ENCODE assay signal across 8 cellular contexts in genomic region chr11:450809-451451, GRCh38. TPM values are rescaled to one million over a fixed set of nuclear protein-coding genes. Genes with fewer than 3 reads are reported as not detected.
A peak's percentile ranks its signal among the peaks of the same experiment; 100 is the strongest.
DNase-seq lines count a peak whose midpoint lies in the region; ATAC-seq and TF ChIP-seq lines count a peak whose summit lies in the region.

No MANE protein-coding gene starts in this region.

- H3K4me3 Mint-ChIP-seq in activated CD4-positive, alpha-beta memory T cell treated with anti-CD3 and anti-CD28 coated beads for 36 hours: peak overlapping the region; percentile 87

- H3K27ac Mint-ChIP-seq in activated CD4-positive, alpha-beta memory T cell treated with anti-CD3 and anti-CD28 coated beads for 36 hours: peak overlapping the region; percentile 81

- H3K27me3 ChIP-seq in dorsolateral prefrontal cortex: no peaks in the 10 kb centered on the region
- no peaks in the 10 kb centered on the region for H3K27me3 ChIP-seq in lower lobe of right lung (ENCODE audit: low read depth)

- CTCF ChIA-PET in HEK293 (lab: Yijun Ruan, JAX): interaction anchor here (0.6 to 1.5 kb wide), 8 partner anchors 44 to 272 kb away, joined by 3 to 7 read pairs (median 4); partner anchors contain the start of gene RNH1
- CTCF ChIA-PET in activated CD4-positive, alpha-beta memory T cell treated with anti-CD3 and anti-CD28 coated beads for 36 hours (lab: Charles Lee): interaction anchor here (0.6 to 5.0 kb wide), 10 partner anchors 34 to 483 kb away, joined by 3 to 49 read pairs (median 3); no protein-coding TSS in a partner anchor

- peaks cover 0 to 43% of the 10 kb centered on the region in 2 experiments; a peak in 1 of 3 replicates for H3K36me3 ChIP-seq in HEK293 (ENCODE audit: control insufficient read depth in 2 of 2, insufficient read depth in 1 of 2, low read length in 2 of 2)
- H3K36me3 ChIP-seq in lower lobe of right lung: peaks cover 24% of the 10 kb centered on the region

- peak; percentile 38 to 58 for ATAC-seq in lower lobe of right lung
- no peak for ATAC-seq in HG03095 (IDR thresholded peaks at IDR 0.05; ENCODE audit: unreplicated experiment)

- no peaks in the 10 kb centered on the region for H3K27me3 Mint-ChIP-seq in activated CD4-positive, alpha-beta memory T cell treated with anti-CD3 and anti-CD28 coated beads for 36 hours

- H3K4me3 ChIP-seq in HEK293 (ENCODE audit: low read depth, low read length) (peak overlapping the region; percentile 89), dorsolateral prefrontal cortex (peak overlapping the region; percentile 68 to 100 (median 96)), lower lobe of right lung (peak overlapping the region; percentile 99)

- H3K36me3 Mint-ChIP-seq in activated CD4-positive, alpha-beta memory T cell treated with anti-CD3 and anti-CD28 coated beads for 36 hours: peaks cover 1% of the 10 kb centered on the region

- H3K27ac ChIP-seq in HEK293 (ENCODE audit: extremely low read depth, low read depth, low read length) (peak overlapping the region; percentile 65; the same call in 1 of the 2 replicates), dorsolateral prefrontal cortex (peak overlapping the region in 56 of 59 donors; percentile 75 to 99 (median 95)), lower lobe of right lung (peak overlapping the region; percentile 90)

- peaks cover 26% of the 10 kb centered on the region for H3K4me1 Mint-ChIP-seq in activated CD4-positive, alpha-beta memory T cell treated with anti-CD3 and anti-CD28 coated beads for 36 hours (ENCODE audit: low read depth)

- H3K4me1 ChIP-seq in HEK293 (ENCODE audit: control insufficient read depth, insufficient read depth, low read length) (no peaks in the 10 kb centered on the region), lower lobe of right lung (peaks cover 30% of the 10 kb centered on the region)

- POLR2A ChIA-PET in HEK293 (lab: Yijun Ruan, JAX): interaction anchor here (0.6 to 2.1 kb wide), 3 partner anchors 10 to 234 kb away, joined by 3 to 13 read pairs (median 4); no protein-coding TSS in a partner anchor
- POLR2A ChIA-PET in activated CD4-positive, alpha-beta memory T cell treated with anti-CD3 and anti-CD28 coated beads for 36 hours (lab: Charles Lee): interaction anchor here (0.6 to 3.4 kb wide), 2 partner anchors 44 to 145 kb away, joined by 3 to 15 read pairs; no protein-coding TSS in a partner anchor

- intact Hi-C loops in activated CD4-positive, alpha-beta memory T cell treated with anti-CD3 and anti-CD28 coated beads for 36 hours (cut with micrococcal nuclease): loop anchor here (2.0 kb wide), 1 partner anchor 244 kb away; the partner anchor contains the start of genes BET1L and RIC8A
- intact Hi-C loops in dorsolateral prefrontal cortex (cut with DNase I): loop anchor here (1.0 to 2.0 kb wide), 3 partner anchors 18 to 56 kb away; partner anchors contain the start of gene RNH1 (in 1 of the 2)
- intact Hi-C loops in lower lobe of right lung (cut with DNase I): no loop called here

- H3K9me3 ChIP-seq in HEK293 (ENCODE audit: control insufficient read depth, insufficient read depth, low read depth, low read length) (no peaks in the 10 kb centered on the region), lower lobe of right lung (no peaks in the 10 kb centered on the region)

- TF ChIP-seq CTCF in HEK293 (tag by site-specific recombination; IDR thresholded peaks at IDR 0.05) (peak; percentile 82), dorsolateral prefrontal cortex (IDR thresholded peaks at IDR 0.05 in 54 of 56, conservative IDR thresholded peaks at IDR 0.05 in 2 of 56; ENCODE audit: low read depth in 1 of 56, partially characterized antibody in 56 of 56) (peak in 15 of 56 donors; percentile 4 to 44 (median 23)), lower lobe of right lung (IDR thresholded peaks at IDR 0.05) (peak; percentile 29)

- DNase-seq in D341Med (ENCODE audit: low spot score) (peak; percentile 78), NCI-H345 (lab: John Stamatoyannopoulos, UW) (peak; percentile 50), dorsolateral prefrontal cortex (peak; percentile 40 to 89 (median 80)), lower lobe of right lung (peak; percentile 82)
- peak; percentile 80 for DNase-seq in activated CD4-positive, alpha-beta memory T cell treated with anti-CD3 and anti-CD28 coated beads for 36 hours
- DNase-seq in stimulated activated CD4-positive, alpha-beta T cell treated with anti-CD3 and anti-CD28 coated beads, TNF-alpha, amount 100 ng/mL, for 4 hours (ENCODE audit: low read depth in 3 of 3): peak; percentile 44 to 71 (median 66)

- H3K9me3 Mint-ChIP-seq in activated CD4-positive, alpha-beta memory T cell treated with anti-CD3 and anti-CD28 coated beads for 36 hours: no peaks in the 10 kb centered on the region

TF ChIP-seq in HEK293, 187 proteins besides CTCF, POLR2A, EP300 and RAD21 (continues in another document):
- peak; percentile 35 for TF ChIP-seq ZNF654 (tag by site-specific recombination; IDR thresholded peaks at IDR 0.05; ENCODE audit: low read depth)
- TF ChIP-seq ZBTB21 (tag by site-specific recombination; IDR thresholded peaks at IDR 0.05): no peak
- TF ChIP-seq KLF16 (tag by site-specific recombination; IDR thresholded peaks at IDR 0.05): no peak
- TF ChIP-seq ZNF433 (tag by site-specific recombination; IDR thresholded peaks at IDR 0.05; ENCODE audit: low read depth): no peak
- no peak for TF ChIP-seq ZNF2 (tag by site-specific recombination; IDR thresholded peaks at IDR 0.05)
- TF ChIP-seq ELK4 (IDR thresholded peaks at IDR 0.05; ENCODE audit: borderline replicate concordance, low read depth, low read length): no peak
- TF ChIP-seq, protein P1, sequence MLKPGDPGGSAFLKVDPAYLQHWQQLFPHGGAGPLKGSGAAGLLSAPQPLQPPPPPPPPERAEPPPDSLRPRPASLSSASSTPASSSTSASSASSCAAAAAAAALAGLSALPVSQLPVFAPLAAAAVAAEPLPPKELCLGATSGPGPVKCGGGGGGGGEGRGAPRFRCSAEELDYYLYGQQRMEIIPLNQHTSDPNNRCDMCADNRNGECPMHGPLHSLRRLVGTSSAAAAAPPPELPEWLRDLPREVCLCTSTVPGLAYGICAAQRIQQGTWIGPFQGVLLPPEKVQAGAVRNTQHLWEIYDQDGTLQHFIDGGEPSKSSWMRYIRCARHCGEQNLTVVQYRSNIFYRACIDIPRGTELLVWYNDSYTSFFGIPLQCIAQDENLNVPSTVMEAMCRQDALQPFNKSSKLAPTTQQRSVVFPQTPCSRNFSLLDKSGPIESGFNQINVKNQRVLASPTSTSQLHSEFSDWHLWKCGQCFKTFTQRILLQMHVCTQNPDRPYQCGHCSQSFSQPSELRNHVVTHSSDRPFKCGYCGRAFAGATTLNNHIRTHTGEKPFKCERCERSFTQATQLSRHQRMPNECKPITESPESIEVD (tag by site-specific recombination; IDR thresholded peaks at IDR 0.05): no peak
- no peak for TF ChIP-seq ZNF292 (tag by site-specific recombination; IDR thresholded peaks at IDR 0.05; ENCODE audit: borderline replicate concordance, low read depth)
- no peak for TF ChIP-seq ZNF18 (tag by site-specific recombination; IDR thresholded peaks at IDR 0.05)
- TF ChIP-seq HOXC10 (CRISPR knock-in tag; IDR thresholded peaks at IDR 0.05): no peak
- TF ChIP-seq ZNF16 (tag by site-specific recombination; IDR thresholded peaks at IDR 0.05; ENCODE audit: low read depth): no peak
- no peak for TF ChIP-seq ZNF174 (tag by site-specific recombination; IDR thresholded peaks at IDR 0.05)
- no peak for TF ChIP-seq ZNF677 (tag by site-specific recombination; IDR thresholded peaks at IDR 0.05)
- no peak for TF ChIP-seq OVOL3 (tag by site-specific recombination; IDR thresholded peaks at IDR 0.05)

RNA-seq across cellular contexts. Expression of gene PTDSS2, which starts 0.9 kb away (rescaled TPM):
- total RNA-seq in activated CD4-positive, alpha-beta memory T cell treated with anti-CD3 and anti-CD28 coated beads for 36 hours: 10 to 100 TPM; 15.0 to 16.7 TPM
- total RNA-seq in dorsolateral prefrontal cortex: 10 to 100 TPM; 32.5 to 82.7 (median 53.2) TPM
- 32.9 TPM for total RNA-seq in lower lobe of right lung

RNA-seq across cellular contexts. Expression of gene ANO9, which starts 9.1 kb away (rescaled TPM):
- total RNA-seq in activated CD4-positive, alpha-beta memory T cell treated with anti-CD3 and anti-CD28 coated beads for 36 hours: 10 to 100 TPM; 41.7 to 45.6 TPM
- total RNA-seq in dorsolateral prefrontal cortex: under 1 TPM in 21 of 120 experiments, not detected in 99; 0.08 to 0.70 (median 0.20) TPM
- 21.6 TPM for total RNA-seq in lower lobe of right lung

RNA-seq across cellular contexts. Expression of gene SIGIRR, which starts 36.1 kb away (rescaled TPM):
- 10 to 100 TPM; 55.0 to 57.2 TPM for total RNA-seq in activated CD4-positive, alpha-beta memory T cell treated with anti-CD3 and anti-CD28 coated beads for 36 hours
- total RNA-seq in dorsolateral prefrontal cortex (10 to 100 TPM; 13.7 to 52.3 (median 29.2) TPM), lower lobe of right lung (91.8 TPM)

RNA-seq across cellular contexts. Expression of gene RNH1, which starts 56.1 kb away (rescaled TPM):
- total RNA-seq in activated CD4-positive, alpha-beta memory T cell treated with anti-CD3 and anti-CD28 coated beads for 36 hours: 100 to 1,000 TPM; 127 to 134 TPM
- total RNA-seq in dorsolateral prefrontal cortex (100 to 1,000 TPM in 68 of 120 experiments, 10 to 100 TPM in 52; 67.4 to 242 (median 102) TPM), lower lobe of right lung (237 TPM)

RNA-seq across cellular contexts. Expression of gene PKP3, which starts 56.9 kb away (rescaled TPM):
- under 1 TPM in 1 of 2 experiments, not detected in 1; 0.40 TPM for total RNA-seq in activated CD4-positive, alpha-beta memory T cell treated with anti-CD3 and anti-CD28 coated beads for 36 hours
- total RNA-seq in dorsolateral prefrontal cortex (1 to 10 TPM in 96 of 120 experiments, under 1 TPM in 22, not detected in 2; 0.29 to 5.2 (median 1.7) TPM), lower lobe of right lung (23.1 TPM)

Comparison
In these comparisons a context has a peak if more than half of its experiments do, and no peak if none do; other contexts are left out.
1. RNA of gene ANO9, which starts 9.1 kb away (total RNA-seq): 41.7 to 45.6 TPM in activated CD4-positive, alpha-beta memory T cell treated with anti-CD3 and anti-CD28 coated beads for 36 hours and 21.6 TPM in lower lobe of right lung (single experiment); 0.08 to 0.70 TPM in dorsolateral prefrontal cortex; every median in the first group is over 10 times any median in the second.
2. Peak in every context shown above with its lines, with median percentiles within 50 percentile points of each other: DNase-seq, H3K27ac ChIP-seq and H3K4me3 ChIP-seq.